In genomic region chr20:18273738-18274137, GRCh38 we compare ENCODE assay signal across 1 cellular context.
TF ChIP-seq lines count a peak whose summit lies in the region.

No MANE protein-coding gene starts in this region.

TF ChIP-seq in HepG2, 621 proteins besides CTCF, POLR2A, EP300 and RAD21 (continued from another document):
- TF ChIP-seq ZNF574 (CRISPR knock-in tag; IDR thresholded peaks at IDR 0.05), result no peak
- TF ChIP-seq ZNF510 (CRISPR knock-in tag; IDR thresholded peaks at IDR 0.05; ENCODE audit: low read depth), result no peak
- no peak for TF ChIP-seq RFX1 (IDR thresholded peaks at IDR 0.05)
- no peak for TF ChIP-seq ZNF121 (CRISPR knock-in tag; IDR thresholded peaks at IDR 0.05)
